1 cellular context compared by ENCODE assay signal in genomic region chr10:21756707-21757600, GRCh38.
TF ChIP-seq lines count a peak whose summit lies in the region.

No MANE protein-coding gene starts in this region.

TF ChIP-seq in WTC11, 78 proteins besides CTCF, POLR2A, EP300 and RAD21 (continued from another document):
- TF ChIP-seq ZNF425 (CRISPR knock-in tag; conservative IDR thresholded peaks at IDR 0.05): no peak
TF ChIP-seq in WTC11: peak in this region for 0.
